9 cellular contexts compared by ENCODE assay signal in the genomic region with DNA sequence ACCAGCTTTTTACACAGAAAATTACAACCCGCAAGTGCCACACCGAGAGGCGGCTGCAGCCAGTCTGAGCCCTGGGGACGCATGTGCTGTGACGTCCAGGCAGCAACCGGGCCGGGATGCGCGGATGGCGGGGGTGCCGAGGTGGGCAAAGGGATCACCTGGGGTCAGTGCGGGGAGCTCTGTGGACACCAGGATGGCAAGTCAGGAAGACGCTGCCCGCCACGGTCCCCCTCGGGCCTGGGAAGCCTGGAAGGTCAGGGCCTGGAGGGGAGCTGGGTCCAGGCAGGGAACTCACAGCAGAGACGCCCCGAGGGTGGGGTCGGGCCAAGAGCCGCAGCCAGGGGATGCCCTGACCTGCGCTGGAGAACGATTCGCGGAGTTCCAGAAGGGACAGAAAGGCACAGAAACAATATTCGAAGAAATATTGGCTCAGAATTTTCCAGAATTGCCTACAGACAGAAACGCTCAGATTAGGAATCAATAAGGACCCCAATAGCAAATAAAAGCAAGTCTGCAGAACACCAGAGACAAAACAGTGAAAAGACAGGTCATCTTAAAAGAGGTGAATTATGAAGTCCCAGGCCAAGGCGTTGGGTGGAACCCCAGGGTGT. TPM values are rescaled to one million over a fixed set of nuclear protein-coding genes. Genes with fewer than 3 reads are reported as not detected.
DNase-seq lines count a peak whose midpoint lies in the region; ATAC-seq and TF ChIP-seq lines count a peak whose summit lies in the region.
"Had no signal": no experiment of that assay in that cellular context is flagged by ENCODE, and none has a peak within 500 bp of the region (broad histone marks: within the 10 kb centered on the region; RNA-seq: fewer than 3 reads in every experiment).

No MANE protein-coding gene starts in this region.

- DNase-seq in BJ (ENCODE audit: low read depth) (no peak), IMR-90 (no peak), dorsolateral prefrontal cortex (peak in 3 of 10 donors; percentile 17 to 27 (median 21)), NCI-H1930 (lab: John Stamatoyannopoulos, UW) (no peak), NCI-H1694 (lab: John Stamatoyannopoulos, UW) (no peak), transverse colon (no peak)
- no peak for DNase-seq in natural killer cell treated with Interleukin-12 subunit alpha and Interleukin-12 subunit beta and Interleukin-15 and Interleukin-18, amount 100 ng/mL, for 72 hours (ENCODE audit: low spot score)

- H3K14ac ChIP-seq in IMR-90 (replicated peaks; ENCODE audit: low read depth, low read length), result no peak overlapping the region

- no peak for TF ChIP-seq EP300 in transverse colon (IDR thresholded peaks at IDR 0.05; ENCODE audit: low read depth)

- H2AK9ac ChIP-seq in IMR-90 (replicated peaks; ENCODE audit: low read depth, low read length, poor library complexity), result no peak overlapping the region

- H2BK15ac ChIP-seq in IMR-90 (ENCODE audit: low read depth, low read length), result no peak overlapping the region

- peak overlapping the region; percentile 27 for H3K4me3 ChIP-seq in BJ (ENCODE audit: low read depth, low read length)
- H3K4me3 ChIP-seq in IMR-90 (ENCODE audit: insufficient read depth, low read depth, low read length), result peak overlapping the region; percentile 34; the same call in 1 of the 2 replicates
- H3K4me3 ChIP-seq in dorsolateral prefrontal cortex, result peak overlapping the region; percentile 23 to 73 (median 56)
- peak overlapping the region in 2 of 4 donors; percentile 1 to 21 for H3K4me3 ChIP-seq in transverse colon
- H3K4me3 ChIP-seq: SJSA1 had no signal

- no peaks in the 10 kb centered on the region for H3K9me3 Mint-ChIP-seq in natural killer cell treated with Interleukin-12 subunit alpha and Interleukin-12 subunit beta and Interleukin-15 and Interleukin-18, amount 100 ng/mL, for 72 hours

- no peak overlapping the region for H3K23ac ChIP-seq in IMR-90 (ENCODE audit: low read depth, low read length)

- peaks cover 5 to 26% of the 10 kb centered on the region in 2 donors for H3K27me3 Mint-ChIP-seq in natural killer cell treated with Interleukin-12 subunit alpha and Interleukin-12 subunit beta and Interleukin-15 and Interleukin-18, amount 100 ng/mL, for 72 hours

- no peak overlapping the region for H3K18ac ChIP-seq in IMR-90 (ENCODE audit: low read depth, low read length)

- no peak overlapping the region for H4K91ac ChIP-seq in IMR-90 (ENCODE audit: insufficient read depth, low read depth, low read length)

- H3K27ac ChIP-seq in IMR-90 (ENCODE audit: insufficient read depth, low read length), result no peak overlapping the region
- peak overlapping the region in 42 of 59 donors; percentile 10 to 79 (median 57) for H3K27ac ChIP-seq in dorsolateral prefrontal cortex
- no peak overlapping the region for H3K27ac ChIP-seq in transverse colon
- H3K27ac ChIP-seq: SJSA1 had no signal

- H3K9me3 ChIP-seq in IMR-90 (ENCODE audit: control insufficient read depth, insufficient read depth, low read length) (no peaks in the 10 kb centered on the region), transverse colon (no peaks in the 10 kb centered on the region)

- H4K8ac ChIP-seq in IMR-90 (ENCODE audit: low read depth in 2 of 2, low read length in 2 of 2), result no peak overlapping the region

- intact Hi-C loops in IMR-90 (cut with micrococcal nuclease), result loop anchor here (2.0 kb wide), 1 partner anchor 265 kb away; no protein-coding TSS in a partner anchor
- intact Hi-C loops in dorsolateral prefrontal cortex (cut with DNase I), result loop anchor here in 1 of 2 donors (5.0 to 10.0 kb wide), 2 partner anchors 244 to 673 kb away; a partner anchor contains a TSS
- intact Hi-C loops in transverse colon (cut with DNase I; ENCODE audit: low total_unique reads), result no loop called here

- H2AFZ ChIP-seq in IMR-90 (replicated peaks; ENCODE audit: low read length, poor library complexity), result peak overlapping the region; percentile 87

- H3K9me1 ChIP-seq in IMR-90 (ENCODE audit: insufficient read depth, low read length), result no peaks in the 10 kb centered on the region

- TF ChIP-seq CTCF in BJ (IDR thresholded peaks at IDR 0.05; ENCODE audit: insufficient read depth, low read depth, low read length) (no peak), IMR-90 (conservative IDR thresholded peaks at IDR 0.05; ENCODE audit: low read depth, low read length) (no peak), dorsolateral prefrontal cortex (IDR thresholded peaks at IDR 0.05 in 54 of 56, conservative IDR thresholded peaks at IDR 0.05 in 2 of 56; ENCODE audit: low read depth in 1 of 56, partially characterized antibody in 56 of 56) (peak in 1 of 56 donors; percentile 23), transverse colon (IDR thresholded peaks at IDR 0.05) (no peak)

- H3K36me3 Mint-ChIP-seq in natural killer cell treated with Interleukin-12 subunit alpha and Interleukin-12 subunit beta and Interleukin-15 and Interleukin-18, amount 100 ng/mL, for 72 hours, result no peaks in the 10 kb centered on the region

- no peak for TF ChIP-seq POLR2A in IMR-90 (IDR thresholded peaks at IDR 0.05; ENCODE audit: low read depth, low read length)
- TF ChIP-seq POLR2A in transverse colon (IDR thresholded peaks at IDR 0.05), result no peak

- H3K36me3 ChIP-seq in BJ (ENCODE audit: control insufficient read depth, insufficient read depth, low read length) (no peaks in the 10 kb centered on the region), IMR-90 (ENCODE audit: control insufficient read depth, insufficient read depth, low read length) (no peaks in the 10 kb centered on the region), transverse colon (no peaks in the 10 kb centered on the region)
- H3K36me3 ChIP-seq: SJSA1 had no signal

- ATAC-seq in IMR-90 (ENCODE audit: low read depth) (no peak), GM19452 (IDR thresholded peaks at IDR 0.05; ENCODE audit: unreplicated experiment) (no peak)
- ATAC-seq in natural killer cell treated with Interleukin-12 subunit alpha and Interleukin-12 subunit beta and Interleukin-15 and Interleukin-18, amount 100 ng/mL, for 72 hours, result no peak

- peak overlapping the region; percentile 72 for H3K4me3 Mint-ChIP-seq in natural killer cell treated with Interleukin-12 subunit alpha and Interleukin-12 subunit beta and Interleukin-15 and Interleukin-18, amount 100 ng/mL, for 72 hours

- H3K27ac Mint-ChIP-seq in natural killer cell treated with Interleukin-12 subunit alpha and Interleukin-12 subunit beta and Interleukin-15 and Interleukin-18, amount 100 ng/mL, for 72 hours, result no peak overlapping the region

- CTCF ChIA-PET in BJ (lab: Yijun Ruan, JAX), result interaction anchor here (0.7 kb wide), 1 partner anchor 82 kb away, joined by 3 read pairs; no protein-coding TSS in a partner anchor
- CTCF ChIA-PET in IMR-90 (lab: Yijun Ruan, JAX), result no interaction called here

- H3K56ac ChIP-seq in IMR-90 (ENCODE audit: extremely low read depth, insufficient read depth, low read length), result no peak overlapping the region

- no peak overlapping the region for H2BK20ac ChIP-seq in IMR-90 (ENCODE audit: low read depth, low read length)

- in situ Hi-C loops in IMR-90 (cut with MboI; ENCODE audit: low sequenced_read_pairs) (no loop called here), transverse colon (cut with MboI; ENCODE audit: low pct_ligation_motif_present in 1 of 4, low pct_unique_long_range_greater_than_20kb in 1 of 4, low sequenced_read_pairs in 3 of 4) (no loop called here)

- H3K4me2 ChIP-seq in IMR-90 (ENCODE audit: low read depth, low read length), result peak overlapping the region; percentile 75

- POLR2A ChIA-PET in BJ (lab: Charles Lee), result no interaction called here
- POLR2A ChIA-PET in IMR-90 (lab: Charles Lee; ENCODE audit: unreplicated experiment), result no interaction called here

- H2AK5ac ChIP-seq in IMR-90 (ENCODE audit: low read depth, low read length), result no peak overlapping the region

- H3K9ac ChIP-seq in IMR-90 (ENCODE audit: low read depth, low read length), result no peak overlapping the region

- H2BK120ac ChIP-seq in IMR-90 (ENCODE audit: low read depth, low read length), result no peak overlapping the region

- peaks cover 0 to 5% of the 10 kb centered on the region in 2 donors for H3K4me1 Mint-ChIP-seq in natural killer cell treated with Interleukin-12 subunit alpha and Interleukin-12 subunit beta and Interleukin-15 and Interleukin-18, amount 100 ng/mL, for 72 hours (ENCODE audit: low read depth in 2 of 2)

- no peak overlapping the region for H4K5ac ChIP-seq in IMR-90 (ENCODE audit: low read depth, low read length)

- H3K4ac ChIP-seq in IMR-90 (ENCODE audit: low read depth, low read length), result no peak overlapping the region

- no peak for TF ChIP-seq RAD21 in IMR-90 (IDR thresholded peaks at IDR 0.05; ENCODE audit: low read length)

- BruUV-seq in IMR-90 (replicated peaks; lab: Mats Ljungman, UMichigan), result no TSS peak

- H4K20me1 ChIP-seq in IMR-90 (ENCODE audit: insufficient read depth, low read length), result no peaks in the 10 kb centered on the region; the same call in 1 of the 2 replicates

- H3K27me3 ChIP-seq in BJ (ENCODE audit: control insufficient read depth, insufficient read depth, low read length) (peaks cover 6% of the 10 kb centered on the region), IMR-90 (ENCODE audit: control insufficient read depth, insufficient read depth, low read length) (peaks cover 36% of the 10 kb centered on the region), dorsolateral prefrontal cortex (peaks cover 0 to under 1% (median 0%) of the 10 kb centered on the region in 45 donors), transverse colon (peaks cover 54% of the 10 kb centered on the region)

- dilution Hi-C loops in IMR-90 (cut with HindIII; ENCODE audit: low sequenced_read_pairs, unreplicated experiment), result no loop called here

- H2BK5ac ChIP-seq in IMR-90 (ENCODE audit: low read depth, low read length, poor library complexity, severe bottlenecking), result no peak overlapping the region

- 17% methylated on average over 19 of the region's 27 CpGs; no CpG with 5 or more reads in 1 of the 2 experiments for whole genome bisulfite sequencing in IMR-90 (ENCODE audit: extremely low coverage in 2 of 2, insufficient read length in 1 of 2), 2 experiments
- 19 to 20% methylated on average over 21 to 27 of the region's 27 CpGs for WGBS in transverse colon (ENCODE audit: low coverage in 1 of 2), 2 donors

- no peaks in the 10 kb centered on the region for H3K79me1 ChIP-seq in IMR-90 (ENCODE audit: low read depth in 1 of 2, low read length in 2 of 2)

- peaks cover 4% of the 10 kb centered on the region; the same call in 1 of the 2 replicates for H3K4me1 ChIP-seq in IMR-90 (ENCODE audit: control insufficient read depth, insufficient read depth, low read length)
- peaks cover 3 to 9% (median 7%) of the 10 kb centered on the region in 4 donors for H3K4me1 ChIP-seq in transverse colon

RNA-seq across cellular contexts. Expression of a gene that starts 11.7 kb away (rescaled TPM):
- polyA plus RNA-seq in BJ (2011; rRNA removed) (0.01 TPM in 1 of 2 replicates, not detected in the other), IMR-90 (2012; rRNA removed) (not detected in 2 replicates)
- not detected in 2 replicates for polyA minus RNA-seq in BJ (2011; rRNA and poly(A)+ RNA removed)
- total RNA-seq in IMR-90 (2012; rRNA removed) (under 0.01 TPM in 1 of 2 replicates, not detected in the other), dorsolateral prefrontal cortex (1,000 to 10,000 TPM in 108 of 120 experiments, 100 to 1,000 TPM in 12; 869 to 1,843 (median 1,153) TPM), transverse colon (1 to 10 TPM in 3 of 4 donors, under 1 TPM in 1; 0.40 to 3.4 (median 2.9) TPM)
- not detected in 2 replicates for polyA plus RNA-seq in IMR-90 (2012; cell fraction: cytosol; rRNA removed)
- 0.01 TPM in 2 replicates for polyA plus RNA-seq in IMR-90 (2012; cell fraction: nucleus; rRNA removed; ENCODE audit: low replicate concordance)
- total RNA-seq in natural killer cell treated with Interleukin-12 subunit alpha and Interleukin-12 subunit beta and Interleukin-15 and Interleukin-18, amount 100 ng/mL, for 72 hours, result under 1 TPM in 1 of 2 donors, not detected in 1; 0.45 TPM
- total RNA-seq: SJSA1 had no signal

RNA-seq across cellular contexts. Expression of a gene that starts 36.9 kb away (rescaled TPM):
- polyA plus RNA-seq in BJ (2011; rRNA removed) (not detected in 2 replicates), IMR-90 (2012; rRNA removed) (not detected in 2 replicates)
- polyA minus RNA-seq in BJ (2011; rRNA and poly(A)+ RNA removed), result not detected in 2 replicates
- total RNA-seq in IMR-90 (2012; rRNA removed) (not detected in 2 replicates), dorsolateral prefrontal cortex (under 1 TPM in 1 of 120 experiments, not detected in 119; 0.36 TPM), transverse colon (1 to 10 TPM in 1 of 4 donors, under 1 TPM in 2, not detected in 1; 0.32 to 2.2 (median 0.82) TPM)
- not detected in 2 replicates for polyA plus RNA-seq in IMR-90 (2012; cell fraction: cytosol; rRNA removed)
- not detected in 2 replicates for polyA plus RNA-seq in IMR-90 (2012; cell fraction: nucleus; rRNA removed; ENCODE audit: low replicate concordance)
- not detected for total RNA-seq in natural killer cell treated with Interleukin-12 subunit alpha and Interleukin-12 subunit beta and Interleukin-15 and Interleukin-18, amount 100 ng/mL, for 72 hours

Comparison
In these comparisons a context has a peak if more than half of its experiments do, and no peak if none do; other contexts are left out.
1. H3K27ac ChIP-seq: peak in dorsolateral prefrontal cortex (42 of 59); none in IMR-90 (single experiment) and transverse colon (0 of 4).
2. RNA of a gene that starts 11.7 kb away (total RNA-seq): 869 to 1,843 TPM in dorsolateral prefrontal cortex; 0.40 to 3.4 TPM in transverse colon, 0.45 TPM in natural killer cell treated with Interleukin-12 subunit alpha and Interleukin-12 subunit beta and Interleukin-15 and Interleukin-18, amount 100 ng/mL, for 72 hours and under 0.01 TPM in IMR-90; every median in the first group is over 100 times any median in the second.